ENCODE assay signal across 1 cellular context in genomic region chr21:25307489-25307888, GRCh38.
TF ChIP-seq lines count a peak whose summit lies in the region.

No MANE protein-coding gene starts in this region.

TF ChIP-seq in WTC11, 78 proteins besides CTCF, POLR2A, EP300 and RAD21 (continued from another document):
- no peak for TF ChIP-seq ATF3 (CRISPR knock-in tag; conservative IDR thresholded peaks at IDR 0.05)
